ENCODE assay signal across 30 cellular contexts in genomic region chr17:17886253-17886652, GRCh38. TPM values are rescaled to one million over a fixed set of nuclear protein-coding genes. Genes with fewer than 3 reads are reported as not detected.
DNase-seq lines count a peak whose midpoint lies in the region; ATAC-seq, FAIRE-seq and TF ChIP-seq lines count a peak whose summit lies in the region.
"Had no signal": no experiment of that assay in that cellular context is flagged by ENCODE, and none has a peak within 500 bp of the region (broad histone marks: within the 10 kb centered on the region; RNA-seq: fewer than 3 reads in every experiment).

No MANE protein-coding gene starts in this region.

- intact Hi-C loops in mucosa of descending colon (cut with DNase I, micrococcal nuclease), result loop anchor here in 1 of 2 donors (10.0 kb wide), 1 partner anchor 139 kb away; no protein-coding TSS in a partner anchor
- intact Hi-C loops in sigmoid colon (cut with DNase I), result no loop called here

- H3K27me3 ChIP-seq in esophagus (ENCODE audit: control insufficient read depth in 1 of 2, insufficient read depth in 2 of 2, low read length in 2 of 2) (no peaks in the 10 kb centered on the region), sigmoid colon (no peaks in the 10 kb centered on the region)
- H3K27me3 ChIP-seq: hepatocyte, neutrophil had no signal

- H3K4me1 Mint-ChIP-seq in activated naive CD8-positive, alpha-beta T cell treated with anti-CD3 and anti-CD28 coated beads for 36 hours, result peaks cover 1% of the 10 kb centered on the region
- H3K4me1 Mint-ChIP-seq: CD8-positive, alpha-beta memory T cell had no signal

- WGBS in esophagus, 2 donors, result 41 to 53% methylated on average over 6 of the region's 6 CpGs
- 29 to 63% methylated on average over 6 of the region's 6 CpGs for WGBS in sigmoid colon, 2 donors

- no peak for FAIRE-seq in D721Med (lab: Jason Lieb, UNC)
- FAIRE-seq: GM12892 had no signal

- no peak for TF ChIP-seq EP300 in sigmoid colon (IDR thresholded peaks at IDR 0.05)

- H3K27ac Mint-ChIP-seq in activated naive CD8-positive, alpha-beta T cell treated with anti-CD3 and anti-CD28 coated beads for 36 hours, result no peak overlapping the region
- H3K27ac Mint-ChIP-seq: activated T-cell treated with anti-CD3 and anti-CD28 coated beads, Interleukin-2, amount 50 U/mL, for 24 hours; CD8-positive, alpha-beta memory T cell; dendritic cell treated with granulocyte-macrophage colony-stimulating factor and Interleukin-4, amounts not matched to agents 40 ng/mL and 50 ng/mL, for 4 days; immature natural killer cell; T-cell had no signal

- no peak for TF ChIP-seq POLR2A in sigmoid colon (IDR thresholded peaks at IDR 0.05)

- H3K9me3 ChIP-seq in esophagus (ENCODE audit: control insufficient read depth in 2 of 2, insufficient read depth in 1 of 2, low read depth in 1 of 2, low read length in 1 of 2), result no peaks in the 10 kb centered on the region
- no peaks in the 10 kb centered on the region for H3K9me3 ChIP-seq in mucosa of descending colon
- no peaks in the 10 kb centered on the region for H3K9me3 ChIP-seq in sigmoid colon
- H3K9me3 ChIP-seq: neutrophil, thoracic aorta had no signal

- no peak overlapping the region for H3K4me3 Mint-ChIP-seq in activated naive CD8-positive, alpha-beta T cell treated with anti-CD3 and anti-CD28 coated beads for 36 hours
- H3K4me3 Mint-ChIP-seq: activated T-cell treated with anti-CD3 and anti-CD28 coated beads, Interleukin-2, amount 50 U/mL, for 24 hours; CD8-positive, alpha-beta memory T cell; dendritic cell treated with granulocyte-macrophage colony-stimulating factor and Interleukin-4, amounts not matched to agents 40 ng/mL and 50 ng/mL, for 4 days; immature natural killer cell; T-cell had no signal

- H3K36me3 ChIP-seq in esophagus (ENCODE audit: control insufficient read depth in 2 of 2, insufficient read depth in 2 of 2, low read length in 1 of 2) (peaks cover 15 to 33% of the 10 kb centered on the region in 2 donors), mucosa of descending colon (ENCODE audit: low read depth) (no peaks in the 10 kb centered on the region), sigmoid colon (peaks cover 20 to 36% (median 22%) of the 10 kb centered on the region in 4 donors)
- H3K36me3 ChIP-seq: cardiac muscle cell had no signal

- ATAC-seq in mucosa of descending colon (peak; percentile 80), GM18511 (IDR thresholded peaks at IDR 0.05; ENCODE audit: unreplicated experiment) (no peak)
- ATAC-seq: T-cell had no signal

- no peaks in the 10 kb centered on the region for H3K27me3 Mint-ChIP-seq in activated naive CD8-positive, alpha-beta T cell treated with anti-CD3 and anti-CD28 coated beads for 36 hours
- H3K27me3 Mint-ChIP-seq: activated T-cell treated with anti-CD3 and anti-CD28 coated beads, Interleukin-2, amount 50 U/mL, for 24 hours; dendritic cell treated with granulocyte-macrophage colony-stimulating factor and Interleukin-4, amounts not matched to agents 40 ng/mL and 50 ng/mL, for 4 days; T-cell had no signal

- peaks cover 2% of the 10 kb centered on the region for H3K36me3 Mint-ChIP-seq in activated naive CD8-positive, alpha-beta T cell treated with anti-CD3 and anti-CD28 coated beads for 36 hours

- H3K4me3 ChIP-seq in esophagus (ENCODE audit: low read depth in 1 of 2, low read length in 2 of 2) (no peak overlapping the region), mucosa of descending colon (no peak overlapping the region), sigmoid colon (no peak overlapping the region)
- H3K4me3 ChIP-seq: cardiac muscle cell, GM23248, hepatocyte, lung, thoracic aorta had no signal

- no peaks in the 10 kb centered on the region for H3K9me3 Mint-ChIP-seq in activated naive CD8-positive, alpha-beta T cell treated with anti-CD3 and anti-CD28 coated beads for 36 hours
- H3K9me3 Mint-ChIP-seq: activated T-cell treated with anti-CD3 and anti-CD28 coated beads, Interleukin-2, amount 50 U/mL, for 24 hours; CD8-positive, alpha-beta memory T cell; dendritic cell treated with granulocyte-macrophage colony-stimulating factor and Interleukin-4, amounts not matched to agents 40 ng/mL and 50 ng/mL, for 4 days; immature natural killer cell; T-cell had no signal

- no peak for TF ChIP-seq CTCF in D721Med (IDR thresholded peaks at IDR 0.05; ENCODE audit: insufficient read depth, missing control alignments)
- no peak for TF ChIP-seq CTCF in mucosa of descending colon (IDR thresholded peaks at IDR 0.05)
- no peak for TF ChIP-seq CTCF in sigmoid colon (IDR thresholded peaks at IDR 0.05)
- no peak for TF ChIP-seq CTCF in GM10266 (IDR thresholded peaks at IDR 0.05; ENCODE audit: control insufficient read depth, insufficient read depth, low read depth, missing control alignments)

- H3K4me1 ChIP-seq in esophagus (ENCODE audit: control insufficient read depth in 2 of 2, insufficient read depth in 2 of 2, low read length in 1 of 2) (peaks cover 0 to 8% of the 10 kb centered on the region in 2 donors), mucosa of descending colon (ENCODE audit: low read depth) (no peaks in the 10 kb centered on the region), sigmoid colon (peaks cover 0 to 11% (median 5%) of the 10 kb centered on the region in 4 donors)

- DNase-seq in D721Med (ENCODE audit: insufficient read length, low spot score) (peak; percentile 52), NCI-H510A treated with DMSO at 0.1 percent for 48 hours (lab: John Stamatoyannopoulos, UW) (peak; percentile 17), mucosa of descending colon (peak in 2 of 3 donors; percentile 64 to 66), sigmoid colon (no peak), GM10266 (ENCODE audit: extremely low spot score) (no peak)
- no peak for DNase-seq in activated naive CD8-positive, alpha-beta T cell treated with anti-CD3 and anti-CD28 coated beads for 36 hours
- DNase-seq: activated CD4-positive, alpha-beta T cell treated with anti-CD3 and anti-CD28 coated beads for 1 hour; activated CD8-positive, alpha-beta memory T cell treated with anti-CD3 and anti-CD28 coated beads for 24 hours; activated naive CD4-positive, alpha-beta T cell treated with Interleukin-2 at 50 U/mL for 16 hours; activated T-cell treated with anti-CD3 and anti-CD28 coated beads, Interleukin-2, amount 50 U/mL, for 24 hours; amygdala; CD8-positive, alpha-beta memory T cell; GM23248; immature natural killer cell; Karpas-422; NCI-H2029; NCI-H526 treated with DMSO at 0.1 percent for 48 hours; SIG-M5; stimulated activated CD4-positive, alpha-beta T cell treated with anti-CD3 and anti-CD28 coated beads, Interleukin-2, amount 100 ng/mL, for 48 hours; stimulated activated naive CD4-positive, alpha-beta T cell; T-cell had no signal

- H3K27ac ChIP-seq in esophagus (ENCODE audit: low read depth in 2 of 2, low read length in 1 of 2) (peak overlapping the region; percentile 39 to 79), sigmoid colon (peak overlapping the region in 1 of 4 donors; percentile 29)
- H3K27ac ChIP-seq: cardiac muscle cell, GM23248, hepatocyte, neutrophil, thoracic aorta had no signal

RNA-seq across cellular contexts. Expression of gene SREBF1, which starts 49.5 kb away (rescaled TPM):
- polyA plus RNA-seq in esophagus, result 100 to 1,000 TPM in 1 of 2 donors, 10 to 100 TPM in 1; 95.1 to 116 TPM
- 100 to 1,000 TPM; 161 to 179 (median 170) TPM for total RNA-seq in mucosa of descending colon
- total RNA-seq in activated naive CD8-positive, alpha-beta T cell treated with anti-CD3 and anti-CD28 coated beads for 36 hours, result 100 to 1,000 TPM; 123 to 131 TPM
- total RNA-seq in sigmoid colon, result 10 to 100 TPM; 26.0 to 53.5 (median 43.5) TPM
- polyA plus RNA-seq in sigmoid colon, result 100 to 1,000 TPM in 1 of 3 donors, 10 to 100 TPM in 2; 10.2 to 172 (median 14.3) TPM

Comparison
In these comparisons a context has a peak if more than half of its experiments do, and no peak if none do; other contexts are left out.
1. DNase-seq: peak in D721Med (single experiment), NCI-H510A treated with DMSO at 0.1 percent for 48 hours (single experiment) and mucosa of descending colon (2 of 3); none in activated naive CD8-positive, alpha-beta T cell treated with anti-CD3 and anti-CD28 coated beads for 36 hours (single experiment), sigmoid colon (single experiment) and GM10266 (single experiment).